In the genomic region with DNA sequence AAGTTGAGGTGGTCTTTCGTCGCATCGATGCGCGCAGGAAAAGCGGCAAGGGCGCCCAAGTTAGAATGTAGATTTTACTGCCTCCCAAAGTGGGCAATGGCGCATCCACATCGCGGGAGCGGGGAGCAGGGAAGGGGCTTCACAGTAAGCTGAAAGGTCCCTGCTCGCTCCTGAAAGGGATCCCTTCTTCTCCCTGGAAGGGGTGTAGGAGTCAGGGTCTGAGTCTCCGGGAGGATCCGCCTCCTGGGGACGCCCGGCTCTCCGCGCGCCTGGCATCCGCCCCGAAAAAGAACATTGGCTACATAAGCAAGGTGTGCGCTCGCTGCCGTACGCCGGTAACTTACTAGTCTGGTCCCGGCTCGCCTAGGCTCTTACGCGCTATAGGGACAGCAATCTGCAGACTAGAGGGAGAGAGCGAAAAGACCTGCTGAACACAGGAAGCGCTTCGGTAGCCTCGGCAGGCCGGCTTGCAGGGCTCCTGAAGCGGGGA, we compare ENCODE assay signal across 8 cellular contexts. TPM values are rescaled to one million over a fixed set of nuclear protein-coding genes. Genes with fewer than 3 reads are reported as not detected.
A peak's percentile ranks its signal among the peaks of the same experiment; 100 is the strongest.
DNase-seq lines count a peak whose midpoint lies in the region; ATAC-seq and TF ChIP-seq lines count a peak whose summit lies in the region.

No MANE protein-coding gene starts in this region.

- H3K9me3 Mint-ChIP-seq in WTC11: no peaks in the 10 kb centered on the region

- 0 out of 2 replicates have a peak overlapping the region, but pooled peaks have one; percentile 23 for H3K27ac Mint-ChIP-seq in WTC11

- peak overlapping the region; percentile 87 for H3K4me3 Mint-ChIP-seq in WTC11

- CTCF ChIA-PET in WTC11 (lab: Charles Lee): interaction anchor here (0.8 to 6.4 kb wide), 5 partner anchors 8 to 310 kb away, joined by 3 to 67 read pairs (median 5); no protein-coding TSS in a partner anchor

- H3K9me3 ChIP-seq in esophagus (ENCODE audit: control insufficient read depth in 2 of 2, insufficient read depth in 1 of 2, low read depth in 1 of 2, low read length in 1 of 2) (no peaks in the 10 kb centered on the region), thoracic aorta (no peaks in the 10 kb centered on the region)

- 0 to 1% methylated on average over 35 to 36 of the region's 36 CpGs for WGBS in esophagus, 2 donors

- H3K36me3 ChIP-seq in esophagus (ENCODE audit: control insufficient read depth in 2 of 2, insufficient read depth in 2 of 2, low read length in 1 of 2) (no peaks in the 10 kb centered on the region), thoracic aorta (no peaks in the 10 kb centered on the region)

- TF ChIP-seq CTCF in WTC11 (IDR thresholded peaks at IDR 0.05) (no peak), thoracic aorta (IDR thresholded peaks at IDR 0.05) (no peak)

- DNase-seq in ELR (ENCODE audit: low read depth) (peak; percentile 72), NCI-H1105 treated with DMSO at 0.1 percent for 48 hours (lab: John Stamatoyannopoulos, UW) (peak; percentile 61), WTC11 (ENCODE audit: low spot score) (peak; percentile 55), mucosa of gallbladder (ENCODE audit: low spot score) (peak; percentile 69), thoracic aorta (ENCODE audit: low spot score) (no peak), epidermal melanocyte (ENCODE audit: insufficient read length, low spot score) (no peak)

- H3K27ac ChIP-seq in esophagus (ENCODE audit: low read depth in 2 of 2, low read length in 1 of 2) (peak overlapping the region; percentile 89 to 90), thoracic aorta (peak overlapping the region; percentile 77 to 87)

- ATAC-seq in WTC11: 0 out of 2 replicates have a peak, but pooled peaks have one; percentile 0
- ATAC-seq in thoracic aorta (ENCODE audit: insufficient number of reproducible peaks, low FRiP score, low read depth): no peak
- no peak for ATAC-seq in HG03135 (IDR thresholded peaks at IDR 0.05; ENCODE audit: unreplicated experiment)

- no peaks in the 10 kb centered on the region for H3K36me3 Mint-ChIP-seq in WTC11

- peaks cover 39% of the 10 kb centered on the region for H3K27me3 Mint-ChIP-seq in WTC11 (ENCODE audit: low read depth)

- POLR2A ChIA-PET in WTC11 (lab: Charles Lee): no interaction called here

- H3K4me3 ChIP-seq in esophagus (ENCODE audit: low read depth in 1 of 2, low read length in 2 of 2): peak overlapping the region; percentile 75 to 81
- peak overlapping the region; percentile 89 for H3K4me3 ChIP-seq in thoracic aorta

- H3K4me1 ChIP-seq in esophagus (ENCODE audit: control insufficient read depth in 2 of 2, insufficient read depth in 2 of 2, low read length in 1 of 2) (peaks cover 11 to 20% of the 10 kb centered on the region in 2 donors), thoracic aorta (ENCODE audit: control insufficient read depth in 1 of 2, low read depth in 2 of 2) (peaks cover 3 to 50% of the 10 kb centered on the region in 2 donors)

- H3K27me3 ChIP-seq in esophagus (ENCODE audit: control insufficient read depth in 1 of 2, insufficient read depth in 2 of 2, low read length in 2 of 2) (no peaks in the 10 kb centered on the region), thoracic aorta (replicated peaks; ENCODE audit: insufficient read depth) (no peaks in the 10 kb centered on the region)

- H3K4me1 Mint-ChIP-seq in WTC11: peaks cover 53% of the 10 kb centered on the region

TF ChIP-seq in WTC11, 78 proteins besides CTCF, POLR2A, EP300 and RAD21 (continues in another document):
- TF ChIP-seq CBFB (CRISPR knock-in tag; IDR thresholded peaks at IDR 0.05; ENCODE audit: low read depth) (no peak), MYBL2 (CRISPR knock-in tag; IDR thresholded peaks at IDR 0.05) (no peak), ATF1 (CRISPR knock-in tag; IDR thresholded peaks at IDR 0.05) (no peak), ZBTB21 (CRISPR knock-in tag; IDR thresholded peaks at IDR 0.05; ENCODE audit: borderline replicate concordance) (no peak), JUN (CRISPR knock-in tag; IDR thresholded peaks at IDR 0.05) (no peak), MXD4 (CRISPR knock-in tag; IDR thresholded peaks at IDR 0.05; ENCODE audit: borderline replicate concordance) (no peak), GRHL2 (CRISPR knock-in tag; IDR thresholded peaks at IDR 0.05; ENCODE audit: insufficient replicate concordance, severe bottlenecking) (no peak), NR2C2 (CRISPR knock-in tag; IDR thresholded peaks at IDR 0.05) (no peak)
- TF ChIP-seq, protein P1, sequence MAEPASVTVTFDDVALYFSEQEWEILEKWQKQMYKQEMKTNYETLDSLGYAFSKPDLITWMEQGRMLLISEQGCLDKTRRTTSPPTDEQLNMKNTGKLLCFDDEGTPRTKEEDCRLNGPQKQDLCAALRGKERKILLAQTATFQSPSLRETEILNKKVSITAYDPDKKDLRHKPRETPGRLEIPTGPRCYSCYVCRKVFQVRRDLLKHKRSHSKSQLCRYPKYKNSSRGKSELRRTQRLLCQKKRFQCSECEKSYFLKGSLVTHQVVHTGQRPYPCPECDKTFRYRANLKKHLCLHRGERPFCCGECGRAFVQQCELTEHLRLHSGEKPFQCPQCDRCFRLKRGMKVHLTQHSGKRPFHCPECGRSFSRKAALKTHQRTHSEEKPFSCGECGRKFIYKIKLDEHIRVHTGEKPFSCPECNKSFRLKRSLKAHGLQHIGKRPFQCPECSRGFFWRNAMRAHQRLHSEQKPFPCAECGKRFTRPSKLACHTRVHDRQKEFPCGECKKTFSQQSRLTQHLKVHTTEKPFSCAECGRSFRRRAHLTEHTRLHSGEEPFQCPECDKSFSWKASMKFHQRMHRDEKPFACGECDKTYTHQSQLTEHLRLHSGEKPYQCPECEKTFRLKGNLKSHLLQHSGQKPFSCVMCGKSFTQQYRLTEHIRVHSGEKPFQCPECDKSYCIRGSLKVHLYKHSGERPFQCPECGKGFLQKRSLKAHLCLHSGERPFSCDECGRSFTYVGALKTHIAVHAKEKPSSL (CRISPR knock-in tag; conservative IDR thresholded peaks at IDR 0.05): no peak
- TF ChIP-seq, protein P2, sequence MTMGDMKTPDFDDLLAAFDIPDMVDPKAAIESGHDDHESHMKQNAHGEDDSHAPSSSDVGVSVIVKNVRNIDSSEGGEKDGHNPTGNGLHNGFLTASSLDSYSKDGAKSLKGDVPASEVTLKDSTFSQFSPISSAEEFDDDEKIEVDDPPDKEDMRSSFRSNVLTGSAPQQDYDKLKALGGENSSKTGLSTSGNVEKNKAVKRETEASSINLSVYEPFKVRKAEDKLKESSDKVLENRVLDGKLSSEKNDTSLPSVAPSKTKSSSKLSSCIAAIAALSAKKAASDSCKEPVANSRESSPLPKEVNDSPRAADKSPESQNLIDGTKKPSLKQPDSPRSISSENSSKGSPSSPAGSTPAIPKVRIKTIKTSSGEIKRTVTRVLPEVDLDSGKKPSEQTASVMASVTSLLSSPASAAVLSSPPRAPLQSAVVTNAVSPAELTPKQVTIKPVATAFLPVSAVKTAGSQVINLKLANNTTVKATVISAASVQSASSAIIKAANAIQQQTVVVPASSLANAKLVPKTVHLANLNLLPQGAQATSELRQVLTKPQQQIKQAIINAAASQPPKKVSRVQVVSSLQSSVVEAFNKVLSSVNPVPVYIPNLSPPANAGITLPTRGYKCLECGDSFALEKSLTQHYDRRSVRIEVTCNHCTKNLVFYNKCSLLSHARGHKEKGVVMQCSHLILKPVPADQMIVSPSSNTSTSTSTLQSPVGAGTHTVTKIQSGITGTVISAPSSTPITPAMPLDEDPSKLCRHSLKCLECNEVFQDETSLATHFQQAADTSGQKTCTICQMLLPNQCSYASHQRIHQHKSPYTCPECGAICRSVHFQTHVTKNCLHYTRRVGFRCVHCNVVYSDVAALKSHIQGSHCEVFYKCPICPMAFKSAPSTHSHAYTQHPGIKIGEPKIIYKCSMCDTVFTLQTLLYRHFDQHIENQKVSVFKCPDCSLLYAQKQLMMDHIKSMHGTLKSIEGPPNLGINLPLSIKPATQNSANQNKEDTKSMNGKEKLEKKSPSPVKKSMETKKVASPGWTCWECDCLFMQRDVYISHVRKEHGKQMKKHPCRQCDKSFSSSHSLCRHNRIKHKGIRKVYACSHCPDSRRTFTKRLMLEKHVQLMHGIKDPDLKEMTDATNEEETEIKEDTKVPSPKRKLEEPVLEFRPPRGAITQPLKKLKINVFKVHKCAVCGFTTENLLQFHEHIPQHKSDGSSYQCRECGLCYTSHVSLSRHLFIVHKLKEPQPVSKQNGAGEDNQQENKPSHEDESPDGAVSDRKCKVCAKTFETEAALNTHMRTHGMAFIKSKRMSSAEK (CRISPR knock-in tag; IDR thresholded peaks at IDR 0.05; ENCODE audit: borderline replicate concordance): no peak
- TF ChIP-seq, protein P3, sequence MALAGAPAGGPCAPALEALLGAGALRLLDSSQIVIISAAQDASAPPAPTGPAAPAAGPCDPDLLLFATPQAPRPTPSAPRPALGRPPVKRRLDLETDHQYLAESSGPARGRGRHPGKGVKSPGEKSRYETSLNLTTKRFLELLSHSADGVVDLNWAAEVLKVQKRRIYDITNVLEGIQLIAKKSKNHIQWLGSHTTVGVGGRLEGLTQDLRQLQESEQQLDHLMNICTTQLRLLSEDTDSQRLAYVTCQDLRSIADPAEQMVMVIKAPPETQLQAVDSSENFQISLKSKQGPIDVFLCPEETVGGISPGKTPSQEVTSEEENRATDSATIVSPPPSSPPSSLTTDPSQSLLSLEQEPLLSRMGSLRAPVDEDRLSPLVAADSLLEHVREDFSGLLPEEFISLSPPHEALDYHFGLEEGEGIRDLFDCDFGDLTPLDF (CRISPR knock-in tag; IDR thresholded peaks at IDR 0.05): no peak

RNA-seq across cellular contexts. Expression of a gene that starts 0.8 kb away (rescaled TPM):
- 31.2 to 49.6 TPM (median 31.6 TPM) in 3 replicates for total RNA-seq in WTC11 (2021)
- 10 to 100 TPM in 1 of 2 donors, 1 to 10 TPM in 1; 7.6 to 12.2 TPM for polyA plus RNA-seq in esophagus
- total RNA-seq in mucosa of gallbladder: 115 TPM
- 10 to 100 TPM; 18.3 to 24.2 TPM for total RNA-seq in thoracic aorta

Comparison
In these comparisons a context has a peak if more than half of its experiments do, and no peak if none do; other contexts are left out.
1. DNase-seq: peak in ELR (single experiment), NCI-H1105 treated with DMSO at 0.1 percent for 48 hours (single experiment), WTC11 (single experiment) and mucosa of gallbladder (single experiment); none in thoracic aorta (single experiment) and epidermal melanocyte (single experiment).